18 cellular contexts compared by ENCODE assay signal in genomic region chr3:14890470-14890869, GRCh38. TPM values are rescaled to one million over a fixed set of nuclear protein-coding genes. Genes with fewer than 3 reads are reported as not detected.
A peak's percentile ranks its signal among the peaks of the same experiment; 100 is the strongest.
DNase-seq lines count a peak whose midpoint lies in the region; ATAC-seq and TF ChIP-seq lines count a peak whose summit lies in the region.
"Had no signal": no experiment of that assay in that cellular context is flagged by ENCODE, and none has a peak within 500 bp of the region (broad histone marks: within the 10 kb centered on the region; RNA-seq: fewer than 3 reads in every experiment).

No MANE protein-coding gene starts in this region.

- no peaks in the 10 kb centered on the region for H3K36me3 Mint-ChIP-seq in CD4-positive, alpha-beta T cell (ENCODE audit: low read depth)
- H3K36me3 Mint-ChIP-seq in endothelial cell (ENCODE audit: low read depth, unreplicated experiment): peaks cover 42% of the 10 kb centered on the region
- no peaks in the 10 kb centered on the region for H3K36me3 Mint-ChIP-seq in CD14-positive monocyte

- H3K23ac ChIP-seq in IMR-90 (ENCODE audit: low read depth, low read length): no peak overlapping the region

- no peak for TF ChIP-seq RAD21 in IMR-90 (IDR thresholded peaks at IDR 0.05; ENCODE audit: low read length)

- H3K27me3 ChIP-seq in CD4-positive, alpha-beta T cell (ENCODE audit: control insufficient read depth, insufficient read depth, low read length): no peaks in the 10 kb centered on the region
- H3K27me3 ChIP-seq in IMR-90 (ENCODE audit: control insufficient read depth, insufficient read depth, low read length): peaks cover 18% of the 10 kb centered on the region

- no peak overlapping the region for H3K18ac ChIP-seq in IMR-90 (ENCODE audit: low read depth, low read length)

- H3K4me1 ChIP-seq in IMR-90 (ENCODE audit: control insufficient read depth, insufficient read depth, low read length): no peaks in the 10 kb centered on the region

- WGBS in IMR-90 (ENCODE audit: extremely low coverage in 2 of 2, insufficient read length in 1 of 2), 2 experiments: 67% methylated on average over 3 of the region's 6 CpGs; no CpG with 5 or more reads in 1 of the 2 experiments

- CTCF ChIA-PET in CD4-positive, alpha-beta T cell (lab: Charles Lee): no interaction called here
- CTCF ChIA-PET in IMR-90 (lab: Yijun Ruan, JAX): no interaction called here

- no peaks in the 10 kb centered on the region for H3K9me3 Mint-ChIP-seq in CD4-positive, alpha-beta T cell
- H3K9me3 Mint-ChIP-seq in endothelial cell (ENCODE audit: unreplicated experiment) (no peaks in the 10 kb centered on the region), CD14-positive monocyte (no peaks in the 10 kb centered on the region)
- H3K9me3 Mint-ChIP-seq: activated T-cell treated with anti-CD3 and anti-CD28 coated beads, Interleukin-2, amount 50 U/mL, for 72 hours; stimulated activated naive CD8-positive, alpha-beta T cell treated with anti-CD3 and anti-CD28 coated beads, Interleukin-15, Interleukin-2, amounts not matched to agents 100 ng/mL and 50 ng/mL, for 24 hours; T-helper 2 cell treated with Interferon-gamma antibody and Interleukin-4, amounts not matched to agents 5 μg/mL and 100 μg/mL, for 36 hours had no signal

- no peak overlapping the region for H3K27ac Mint-ChIP-seq in CD4-positive, alpha-beta T cell
- H3K27ac Mint-ChIP-seq in endothelial cell (ENCODE audit: unreplicated experiment) (peak overlapping the region; percentile 64), CD14-positive monocyte (no peak overlapping the region)
- H3K27ac Mint-ChIP-seq: activated T-cell treated with anti-CD3 and anti-CD28 coated beads, Interleukin-2, amount 50 U/mL, for 72 hours; B cell; stimulated activated naive CD8-positive, alpha-beta T cell treated with anti-CD3 and anti-CD28 coated beads, Interleukin-15, Interleukin-2, amounts not matched to agents 100 ng/mL and 50 ng/mL, for 24 hours; T-helper 2 cell treated with Interferon-gamma antibody and Interleukin-4, amounts not matched to agents 5 μg/mL and 100 μg/mL, for 36 hours had no signal

- no peak overlapping the region for H2BK120ac ChIP-seq in IMR-90 (ENCODE audit: low read depth, low read length)

- no peak for DNase-seq in CD4-positive, alpha-beta T cell
- DNase-seq in IMR-90 (no peak), endothelial cell (ENCODE audit: low spot score) (no peak), CD14-positive monocyte (ENCODE audit: low spot score) (no peak), LoVo (ENCODE audit: low spot score) (no peak), C1 segment of cervical spinal cord (lab: John Stamatoyannopoulos, UW) (no peak), DMS79 treated with DMSO at 0.1 percent for 48 hours (lab: John Stamatoyannopoulos, UW) (no peak)
- DNase-seq: activated CD4-positive, alpha-beta T cell treated with anti-CD3 and anti-CD28 coated beads for 4 hours; activated T-cell treated with anti-CD3 and anti-CD28 coated beads, Interleukin-2, amount 50 U/mL, for 72 hours; aorta; mucosa of descending colon; NCI-H2029 had no signal

- no peak for TF ChIP-seq POLR2A in IMR-90 (IDR thresholded peaks at IDR 0.05; ENCODE audit: low read depth, low read length)

- H3K14ac ChIP-seq in IMR-90 (replicated peaks; ENCODE audit: low read depth, low read length): no peak overlapping the region

- dilution Hi-C loops in IMR-90 (cut with HindIII; ENCODE audit: low sequenced_read_pairs, unreplicated experiment): no loop called here

- H3K79me1 ChIP-seq in IMR-90 (ENCODE audit: low read depth in 1 of 2, low read length in 2 of 2): no peaks in the 10 kb centered on the region

- H2AK5ac ChIP-seq in IMR-90 (ENCODE audit: low read depth, low read length): no peak overlapping the region

- no peak overlapping the region for H3K4me3 ChIP-seq in IMR-90 (ENCODE audit: insufficient read depth, low read depth, low read length)
- H3K4me3 ChIP-seq: mucosa of descending colon, skin epidermis had no signal

- H4K5ac ChIP-seq in IMR-90 (ENCODE audit: low read depth, low read length): no peak overlapping the region

- H2BK5ac ChIP-seq in IMR-90 (ENCODE audit: low read depth, low read length, poor library complexity, severe bottlenecking): no peak overlapping the region

- ATAC-seq in CD4-positive, alpha-beta T cell (ENCODE audit: poor library complexity): peak; percentile 60
- ATAC-seq in GM18909 (IDR thresholded peaks at IDR 0.05; ENCODE audit: poor library complexity, unreplicated experiment) (peak; percentile 84), IMR-90 (ENCODE audit: low read depth) (no peak)
- ATAC-seq: mucosa of descending colon had no signal

- intact Hi-C loops in CD4-positive, alpha-beta T cell (cut with DNase I, micrococcal nuclease): no loop called here
- intact Hi-C loops in IMR-90 (cut with micrococcal nuclease): no loop called here
- intact Hi-C loops in CD14-positive monocyte (cut with micrococcal nuclease): no loop called here

- no peaks in the 10 kb centered on the region for H3K9me3 ChIP-seq in CD4-positive, alpha-beta T cell (ENCODE audit: control insufficient read depth, low read length)
- H3K9me3 ChIP-seq in IMR-90 (ENCODE audit: control insufficient read depth, insufficient read depth, low read length): no peaks in the 10 kb centered on the region
- H3K9me3 ChIP-seq: mucosa of descending colon had no signal

- H4K20me1 ChIP-seq in IMR-90 (ENCODE audit: insufficient read depth, low read length): no peaks in the 10 kb centered on the region

- no peak overlapping the region for H3K4me2 ChIP-seq in IMR-90 (ENCODE audit: low read depth, low read length)

- H4K91ac ChIP-seq in IMR-90 (ENCODE audit: insufficient read depth, low read depth, low read length): no peak overlapping the region

- peak overlapping the region; percentile 37 for H2AFZ ChIP-seq in IMR-90 (replicated peaks; ENCODE audit: low read length, poor library complexity)

- H2BK20ac ChIP-seq in IMR-90 (ENCODE audit: low read depth, low read length): no peak overlapping the region

- no peak overlapping the region for H2AK9ac ChIP-seq in IMR-90 (replicated peaks; ENCODE audit: low read depth, low read length, poor library complexity)

- no peaks in the 10 kb centered on the region; the same call in 1 of the 2 replicates for H3K9me1 ChIP-seq in IMR-90 (ENCODE audit: insufficient read depth, low read length)

- no peak overlapping the region for H3K56ac ChIP-seq in IMR-90 (ENCODE audit: extremely low read depth, insufficient read depth, low read length)

- H2BK15ac ChIP-seq in IMR-90 (ENCODE audit: low read depth, low read length): no peak overlapping the region

- peaks cover 24% of the 10 kb centered on the region for H3K4me1 Mint-ChIP-seq in CD4-positive, alpha-beta T cell (ENCODE audit: low read depth)
- H3K4me1 Mint-ChIP-seq in endothelial cell (ENCODE audit: unreplicated experiment) (peaks cover 40% of the 10 kb centered on the region), CD14-positive monocyte (no peaks in the 10 kb centered on the region)
- H3K4me1 Mint-ChIP-seq: B cell had no signal

- H3K9ac ChIP-seq in IMR-90 (ENCODE audit: low read depth, low read length): no peak overlapping the region

- BruUV-seq in IMR-90 (replicated peaks; lab: Mats Ljungman, UMichigan): no TSS peak

- POLR2A ChIA-PET in CD4-positive, alpha-beta T cell (lab: Charles Lee): interaction anchor here (0.7 to 1.5 kb wide), 2 partner anchors 9 to 12 kb away, joined by 3 to 5 read pairs; no protein-coding TSS in a partner anchor
- POLR2A ChIA-PET in IMR-90 (lab: Charles Lee; ENCODE audit: unreplicated experiment): no interaction called here

- in situ Hi-C loops in IMR-90 (cut with MboI; ENCODE audit: low sequenced_read_pairs): no loop called here

- no peak overlapping the region for H3K4me3 Mint-ChIP-seq in CD4-positive, alpha-beta T cell
- H3K4me3 Mint-ChIP-seq in endothelial cell (ENCODE audit: unreplicated experiment) (peak overlapping the region; percentile 59), CD14-positive monocyte (no peak overlapping the region)
- H3K4me3 Mint-ChIP-seq: activated T-cell treated with anti-CD3 and anti-CD28 coated beads, Interleukin-2, amount 50 U/mL, for 72 hours; B cell; stimulated activated naive CD8-positive, alpha-beta T cell treated with anti-CD3 and anti-CD28 coated beads, Interleukin-15, Interleukin-2, amounts not matched to agents 100 ng/mL and 50 ng/mL, for 24 hours; T-helper 2 cell treated with Interferon-gamma antibody and Interleukin-4, amounts not matched to agents 5 μg/mL and 100 μg/mL, for 36 hours had no signal

- TF ChIP-seq CTCF in CD4-positive, alpha-beta T cell (IDR thresholded peaks at IDR 0.05): no peak
- TF ChIP-seq CTCF in IMR-90 (conservative IDR thresholded peaks at IDR 0.05; ENCODE audit: low read depth, low read length): no peak
- TF ChIP-seq CTCF in endothelial cell (IDR thresholded peaks at IDR 0.05; ENCODE audit: unreplicated experiment): no peak
- TF ChIP-seq CTCF in CD14-positive monocyte (IDR thresholded peaks at IDR 0.05): no peak

- H3K36me3 ChIP-seq in IMR-90 (ENCODE audit: control insufficient read depth, insufficient read depth, low read length): no peaks in the 10 kb centered on the region

- no peaks in the 10 kb centered on the region for H3K27me3 Mint-ChIP-seq in CD4-positive, alpha-beta T cell
- H3K27me3 Mint-ChIP-seq in endothelial cell (ENCODE audit: unreplicated experiment): peaks cover 12% of the 10 kb centered on the region
- peaks cover 2 to 15% (median 7%) of the 10 kb centered on the region in 3 donors for H3K27me3 Mint-ChIP-seq in CD14-positive monocyte (ENCODE audit: low read depth in 3 of 3)

- no peak overlapping the region for H3K27ac ChIP-seq in CD4-positive, alpha-beta T cell (ENCODE audit: low read depth, low read length)
- H3K27ac ChIP-seq in IMR-90 (ENCODE audit: insufficient read depth, low read length): no peak overlapping the region
- H3K27ac ChIP-seq: HL-60 had no signal

- no peak overlapping the region for H4K8ac ChIP-seq in IMR-90 (ENCODE audit: low read depth in 2 of 2, low read length in 2 of 2)

- H3K4ac ChIP-seq in IMR-90 (ENCODE audit: low read depth, low read length): no peak overlapping the region

TF ChIP-seq in IMR-90, 13 proteins besides CTCF, POLR2A, EP300 and RAD21 (continues in another document):
- TF ChIP-seq FOS (IDR thresholded peaks at IDR 0.05; ENCODE audit: low read depth, low read length) (no peak), CEBPB (IDR thresholded peaks at IDR 0.05; ENCODE audit: low read depth, low read length) (no peak), MXI1 (IDR thresholded peaks at IDR 0.05; ENCODE audit: borderline replicate concordance, low read depth, low read length) (no peak), BHLHE40 (IDR thresholded peaks at IDR 0.05; ENCODE audit: low read depth, low read length) (no peak), RFX5 (IDR thresholded peaks at IDR 0.05; ENCODE audit: low read depth, low read length) (no peak), MAZ (IDR thresholded peaks at IDR 0.05; ENCODE audit: borderline replicate concordance, low read depth, low read length) (no peak), SMC3 (IDR thresholded peaks at IDR 0.05; ENCODE audit: low read depth, low read length) (no peak)

RNA-seq across cellular contexts. Expression of gene NR2C2, which starts 56.9 kb away (rescaled TPM):
- 10 to 100 TPM; 37.0 to 42.1 TPM for total RNA-seq in CD4-positive, alpha-beta T cell
- total RNA-seq in IMR-90 (2012; rRNA removed) (13.8 and 17.2 TPM in 2 replicates), endothelial cell (ENCODE audit: unreplicated experiment) (49.1 TPM)
- polyA plus RNA-seq in IMR-90 (2012; rRNA removed) (9.9 and 10.4 TPM in 2 replicates), CD14-positive monocyte (1 to 10 TPM; 3.4 to 3.8 TPM)
- polyA plus RNA-seq in IMR-90 (2012; cell fraction: cytosol; rRNA removed): 2.9 and 3.9 TPM in 2 replicates
- 23.5 and 47.5 TPM in 2 replicates for polyA plus RNA-seq in IMR-90 (2012; cell fraction: nucleus; rRNA removed; ENCODE audit: low replicate concordance)
